ENCODE assay signal across 8 cellular contexts in genomic region chr7:21568762-21569161, GRCh38. TPM values are rescaled to one million over a fixed set of nuclear protein-coding genes. Genes with fewer than 3 reads are reported as not detected.
DNase-seq lines count a peak whose midpoint lies in the region; FAIRE-seq and TF ChIP-seq lines count a peak whose summit lies in the region.

No MANE protein-coding gene starts in this region.

- H3K36me3 ChIP-seq in OCI-LY3 (replicated peaks; ENCODE audit: low read depth, low read length) (no peaks in the 10 kb centered on the region), uterus (no peaks in the 10 kb centered on the region), testis (ENCODE audit: low read depth, missing control alignments) (no peaks in the 10 kb centered on the region)

- H3K4me1 ChIP-seq in OCI-LY3 (ENCODE audit: low read length) (no peaks in the 10 kb centered on the region), uterus (no peaks in the 10 kb centered on the region), testis (no peaks in the 10 kb centered on the region)

- no peaks in the 10 kb centered on the region for H3K27me3 ChIP-seq in OCI-LY3 (ENCODE audit: low read depth, low read length)
- H3K27me3 ChIP-seq in uterus, result no peaks in the 10 kb centered on the region
- H3K27me3 ChIP-seq in testis, result no peaks in the 10 kb centered on the region

- H3K79me2 ChIP-seq in OCI-LY3 (ENCODE audit: low read length), result no peaks in the 10 kb centered on the region

- intact Hi-C loops in uterus (cut with DNase I; ENCODE audit: low total_unique reads), result no loop called here
- intact Hi-C loops in testis (cut with DNase I; ENCODE audit: low total_unique reads), result no loop called here

- H2AFZ ChIP-seq in OCI-LY3 (ENCODE audit: low read depth, low read length), result no peak overlapping the region

- H3K27ac ChIP-seq in OCI-LY3 (ENCODE audit: low read length), result no peak overlapping the region
- H3K27ac ChIP-seq in uterus, result no peak overlapping the region
- no peak overlapping the region for H3K27ac ChIP-seq in testis

- H3K4me2 ChIP-seq in OCI-LY3 (ENCODE audit: low read length), result no peak overlapping the region

- no peak overlapping the region for H3K4me3 ChIP-seq in OCI-LY3 (ENCODE audit: low read length)
- no peak overlapping the region for H3K4me3 ChIP-seq in fibroblast of villous mesenchyme (ENCODE audit: low read depth, low read length)
- H3K4me3 ChIP-seq in uterus, result no peak overlapping the region
- no peak overlapping the region for H3K4me3 ChIP-seq in testis

- no peaks in the 10 kb centered on the region for H4K20me1 ChIP-seq in OCI-LY3 (ENCODE audit: insufficient read depth, low read length)

- TF ChIP-seq CTCF in OCI-LY3 (IDR thresholded peaks at IDR 0.05; ENCODE audit: low read depth, low read length) (peak; percentile 62), fibroblast of villous mesenchyme (IDR thresholded peaks at IDR 0.05; ENCODE audit: insufficient read depth, low read depth, low read length) (peak; percentile 28), uterus (IDR thresholded peaks at IDR 0.05) (no peak), testis (IDR thresholded peaks at IDR 0.05) (peak in 1 of 3 experiments; percentile 9)

- no peak overlapping the region for H3K9ac ChIP-seq in OCI-LY3 (ENCODE audit: low read length)

- WGBS in testis, 2 donors, result 63 to 68% methylated on average over 2 of the region's 2 CpGs

- TF ChIP-seq POLR2A in uterus (IDR thresholded peaks at IDR 0.05) (no peak), testis (IDR thresholded peaks at IDR 0.05) (no peak)

- peak; percentile 15 for DNase-seq in Ammon's horn (ENCODE audit: low spot score)
- no peak for DNase-seq in GM18507 (ENCODE audit: extremely low spot score, insufficient read length, low read depth)
- peak; percentile 5 for DNase-seq in fibroblast of villous mesenchyme (ENCODE audit: low read depth)
- no peak for DNase-seq in stimulated activated CD8-positive, alpha-beta memory T cell treated with anti-CD3 and anti-CD28 coated beads, Interleukin-4, amount 100 ng/mL, for 48 hours
- DNase-seq in uterus, result no peak
- DNase-seq in OCI-M2 (lab: John Stamatoyannopoulos, UW; ENCODE audit: unreplicated experiment), result no peak
- no peak for DNase-seq in testis

- FAIRE-seq in GM18507 (lab: Jason Lieb, UNC), result peak; percentile 29

- H3K9me3 ChIP-seq in OCI-LY3 (ENCODE audit: insufficient read depth, low read length) (no peaks in the 10 kb centered on the region), uterus (no peaks in the 10 kb centered on the region), testis (no peaks in the 10 kb centered on the region)

RNA-seq across cellular contexts. Expression of gene DNAH11, which starts 25.9 kb away (rescaled TPM):
- total RNA-seq in fibroblast of villous mesenchyme (under 0.01 TPM in 2 replicates), uterus (1 to 10 TPM in 2 of 4 donors, under 1 TPM in 2; 0.26 to 6.8 (median 1.5) TPM), testis (10 to 100 TPM; 14.2 to 19.3 TPM)
- polyA plus RNA-seq in testis (ENCODE audit: insufficient read depth, low read depth, low replicate concordance), result 4.9 TPM

Comparison
In these comparisons a context has a peak if more than half of its experiments do, and no peak if none do; other contexts are left out.
1. DNase-seq: peak in Ammon's horn (single experiment) and fibroblast of villous mesenchyme (single experiment); none in GM18507 (single experiment), stimulated activated CD8-positive, alpha-beta memory T cell treated with anti-CD3 and anti-CD28 coated beads, Interleukin-4, amount 100 ng/mL, for 48 hours (single experiment), uterus (0 of 2), OCI-M2 (single experiment) and testis (single experiment).
2. CTCF ChIP-seq: peak in OCI-LY3 (single experiment) and fibroblast of villous mesenchyme (single experiment); none in uterus (0 of 4).